34 cellular contexts compared by ENCODE assay signal in the genomic region with DNA sequence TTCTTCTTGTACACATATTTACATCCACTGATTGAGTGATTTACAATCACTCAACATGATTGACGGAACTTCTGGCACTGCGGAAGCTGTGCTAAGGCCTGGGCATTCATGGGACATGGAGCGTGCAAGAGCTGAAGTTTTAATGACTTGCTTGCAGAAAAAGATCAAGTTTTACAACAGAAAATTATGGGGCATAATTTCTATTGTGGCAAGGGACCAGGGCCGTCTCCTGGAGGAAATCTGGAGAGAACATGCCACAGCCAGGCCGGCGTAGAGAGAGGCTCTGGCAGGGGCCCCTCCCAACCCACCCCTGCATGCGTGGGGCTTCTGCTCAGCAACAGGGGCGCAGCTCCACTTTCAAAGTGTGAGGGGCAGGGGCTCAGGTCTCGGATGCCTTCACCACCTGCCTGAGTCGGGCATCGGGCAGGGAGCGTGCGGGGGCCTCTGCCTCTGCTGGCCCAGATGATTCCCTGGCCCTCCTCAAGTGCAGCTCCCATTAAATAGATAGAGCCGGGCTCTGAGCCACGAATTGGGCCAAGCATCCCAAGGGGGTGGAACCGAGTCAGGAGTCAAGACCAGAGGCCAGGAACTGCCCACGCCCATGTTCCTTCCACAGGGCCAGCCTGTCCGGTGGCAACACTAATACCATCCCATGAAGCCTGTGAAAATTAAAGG.
A peak's percentile ranks its signal among the peaks of the same experiment; 100 is the strongest.
DNase-seq lines count a peak whose midpoint lies in the region; ATAC-seq, FAIRE-seq and TF ChIP-seq lines count a peak whose summit lies in the region.
"Had no signal": no experiment of that assay in that cellular context is flagged by ENCODE, and none has a peak within 500 bp of the region (broad histone marks: within the 10 kb centered on the region; RNA-seq: fewer than 3 reads in every experiment).

No MANE protein-coding gene starts in this region.

- FAIRE-seq in kidney (lab: Jason Lieb, UNC) (no peak), H54 (lab: Jason Lieb, UNC) (no peak)
- FAIRE-seq: A549, GM12878, GM19239, urothelium cell line had no signal

- DNase-seq in activated T-cell treated with anti-CD3 and anti-CD28 coated beads, Interleukin-2, amount 50 U/mL, for 24 hours: peak; percentile 14
- no peak for DNase-seq in activated T-cell treated with anti-CD3 and anti-CD28 coated beads, Interleukin-2, amount 50 U/mL, for 48 hours
- DNase-seq in WTC11 (ENCODE audit: low spot score) (no peak), mesenteric fat pad (ENCODE audit: low spot score) (peak; percentile 87), stomach (peak; percentile 16), kidney (no peak), NCI-H187 treated with DMSO at 0.1 percent for 48 hours (lab: John Stamatoyannopoulos, UW) (no peak), H54 (ENCODE audit: insufficient read length, low spot score) (no peak)
- DNase-seq: activated CD4-positive, alpha-beta memory T cell treated with anti-CD3 and anti-CD28 coated beads, Interleukin-2, amount 10 ng/mL, durations not matched to agents 7 days and 5 days; activated gamma-delta T cell treated with Interleukin-2 at 50 U/mL for 16 hours; caudate nucleus; DMS 273 treated with DMSO at 0.1 percent for 48 hours; effector memory CD8-positive, alpha-beta T cell; erythroblast; lower lobe of right lung; NCI-H1417 treated with DMSO at 0.1 percent for 48 hours; NCI-H2081; NCI-H226; NCI-H69; SHP77; stimulated activated CD4-positive, alpha-beta T cell treated with anti-CD3 and anti-CD28 coated beads, Interleukin-2, amount 100 ng/mL, for 24 hours; stimulated activated naive CD8-positive, alpha-beta T cell treated with anti-CD3 and anti-CD28 coated beads, Interleukin-15, Interleukin-2, amounts not matched to agents 100 U/mL and 50 U/mL, for 24 hours; T-helper 17 cell had no signal

- no peaks in the 10 kb centered on the region for H3K27me3 ChIP-seq in stomach
- H3K27me3 ChIP-seq: ascending aorta, ovary had no signal

- no peak for TF ChIP-seq EP300 in stomach (IDR thresholded peaks at IDR 0.05)

- 76 to 90% (median 88%) methylated on average over 10 to 18 of the region's 18 CpGs for WGBS in stomach, 5 donors

- H3K4me1 ChIP-seq in stomach (peaks cover 0 to 29% (median 17%) of the 10 kb centered on the region in 4 donors), kidney (ENCODE audit: control insufficient read depth in 1 of 2, insufficient read depth in 1 of 2, low read depth in 1 of 2, low read length in 2 of 2) (no peaks in the 10 kb centered on the region)
- H3K4me1 ChIP-seq: A549, ascending aorta, lower lobe of right lung had no signal

- intact Hi-C loops in stomach (cut with DNase I; ENCODE audit: low total_unique reads): no loop called here
- intact Hi-C loops in kidney (cut with DNase I): no loop called here

- H3K36me3 ChIP-seq in stomach (no peaks in the 10 kb centered on the region), kidney (ENCODE audit: control insufficient read depth in 1 of 2, insufficient read depth in 2 of 2, low read length in 2 of 2) (no peaks in the 10 kb centered on the region)
- H3K36me3 ChIP-seq: ascending aorta, lower lobe of right lung, ovary, spleen, thoracic aorta had no signal

- no peak overlapping the region for H3K9ac ChIP-seq in kidney (ENCODE audit: low read length in 2 of 2)
- H3K9ac ChIP-seq: KMS-11 had no signal

- no peak overlapping the region for H3K27ac Mint-ChIP-seq in activated T-cell treated with anti-CD3 and anti-CD28 coated beads, Interleukin-2, amount 50 U/mL, for 24 hours
- H3K27ac Mint-ChIP-seq in WTC11: peak overlapping the region; percentile 69; the same call in 1 of the 2 replicates
- H3K27ac Mint-ChIP-seq: activated CD4-positive, alpha-beta memory T cell treated with anti-CD3 and anti-CD28 coated beads, Interleukin-2, amount 10 ng/mL, durations not matched to agents 7 days and 5 days; B cell; effector memory CD8-positive, alpha-beta T cell; naive thymus-derived CD4-positive, alpha-beta T cell; T-helper 17 cell had no signal

- no peak for ATAC-seq in WTC11
- ATAC-seq: A549; effector memory CD8-positive, alpha-beta T cell; GM12878; lower lobe of right lung; naive thymus-derived CD4-positive, alpha-beta T cell; stimulated activated naive CD8-positive, alpha-beta T cell treated with anti-CD3 and anti-CD28 coated beads, Interleukin-15, Interleukin-2, amounts not matched to agents 100 U/mL and 50 U/mL, for 24 hours; T-helper 17 cell had no signal

- CTCF ChIA-PET in WTC11 (lab: Charles Lee): interaction anchor here (1.6 to 2.7 kb wide), 2 partner anchors 19 to 109 kb away, joined by 6 to 9 read pairs; partner anchors contain the start of gene FAM20C

- H3K27me3 Mint-ChIP-seq in activated T-cell treated with anti-CD3 and anti-CD28 coated beads, Interleukin-2, amount 50 U/mL, for 24 hours: peaks cover 6% of the 10 kb centered on the region
- no peaks in the 10 kb centered on the region for H3K27me3 Mint-ChIP-seq in WTC11 (ENCODE audit: low read depth)
- H3K27me3 Mint-ChIP-seq: activated CD4-positive, alpha-beta memory T cell treated with anti-CD3 and anti-CD28 coated beads, Interleukin-2, amount 10 ng/mL, durations not matched to agents 7 days and 5 days had no signal

- H3K9me3 Mint-ChIP-seq in activated T-cell treated with anti-CD3 and anti-CD28 coated beads, Interleukin-2, amount 50 U/mL, for 24 hours: no peaks in the 10 kb centered on the region
- no peaks in the 10 kb centered on the region for H3K9me3 Mint-ChIP-seq in WTC11
- H3K9me3 Mint-ChIP-seq: activated CD4-positive, alpha-beta memory T cell treated with anti-CD3 and anti-CD28 coated beads, Interleukin-2, amount 10 ng/mL, durations not matched to agents 7 days and 5 days; effector memory CD8-positive, alpha-beta T cell had no signal

- TF ChIP-seq CTCF in WTC11 (IDR thresholded peaks at IDR 0.05) (no peak), stomach (IDR thresholded peaks at IDR 0.05) (no peak), kidney (IDR thresholded peaks at IDR 0.05; ENCODE audit: borderline replicate concordance, extremely low read depth, insufficient read depth) (no peak)

- TF ChIP-seq POLR2A in stomach (IDR thresholded peaks at IDR 0.05) (no peak), H54 (IDR thresholded peaks at IDR 0.05; ENCODE audit: low read depth, low read length) (no peak)

- H3K4me1 Mint-ChIP-seq in activated T-cell treated with anti-CD3 and anti-CD28 coated beads, Interleukin-2, amount 50 U/mL, for 24 hours (ENCODE audit: low read depth): no peaks in the 10 kb centered on the region
- peaks cover 28% of the 10 kb centered on the region for H3K4me1 Mint-ChIP-seq in WTC11
- H3K4me1 Mint-ChIP-seq: activated CD4-positive, alpha-beta memory T cell treated with anti-CD3 and anti-CD28 coated beads, Interleukin-2, amount 10 ng/mL, durations not matched to agents 7 days and 5 days; B cell had no signal

- no peak overlapping the region for H3K4me3 Mint-ChIP-seq in activated T-cell treated with anti-CD3 and anti-CD28 coated beads, Interleukin-2, amount 50 U/mL, for 24 hours
- no peak overlapping the region; the same call in 1 of the 2 replicates for H3K4me3 Mint-ChIP-seq in WTC11
- H3K4me3 Mint-ChIP-seq: activated CD4-positive, alpha-beta memory T cell treated with anti-CD3 and anti-CD28 coated beads, Interleukin-2, amount 10 ng/mL, durations not matched to agents 7 days and 5 days; B cell; effector memory CD8-positive, alpha-beta T cell; naive thymus-derived CD4-positive, alpha-beta T cell; T-helper 17 cell had no signal

- POLR2A ChIA-PET in WTC11 (lab: Charles Lee): interaction anchor here (0.6 kb wide), 1 partner anchor 59 kb away, joined by 3 read pairs; no protein-coding TSS in a partner anchor

- H3K27ac ChIP-seq in stomach (no peak overlapping the region), kidney (ENCODE audit: low read depth in 2 of 2, low read length in 2 of 2) (no peak overlapping the region)
- H3K27ac ChIP-seq: A549, ascending aorta, KMS-11, lower lobe of right lung, ovary, spleen, thoracic aorta had no signal

- no peaks in the 10 kb centered on the region for H3K36me3 Mint-ChIP-seq in activated T-cell treated with anti-CD3 and anti-CD28 coated beads, Interleukin-2, amount 50 U/mL, for 24 hours (ENCODE audit: low read depth)
- H3K36me3 Mint-ChIP-seq in WTC11: no peaks in the 10 kb centered on the region
- H3K36me3 Mint-ChIP-seq: naive thymus-derived CD4-positive, alpha-beta T cell had no signal

- no peak overlapping the region for H3K4me3 ChIP-seq in stomach
- no peak overlapping the region for H3K4me3 ChIP-seq in kidney (ENCODE audit: low read length in 2 of 2)
- H3K4me3 ChIP-seq: A549, ascending aorta, GM12878, lower lobe of right lung, ovary, spleen, thoracic aorta had no signal

- H3K9me3 ChIP-seq in stomach (no peaks in the 10 kb centered on the region), kidney (ENCODE audit: control insufficient read depth in 1 of 2, low read length in 2 of 2) (no peaks in the 10 kb centered on the region)
- H3K9me3 ChIP-seq: A549, ascending aorta, lower lobe of right lung, ovary, spleen, thoracic aorta had no signal

TF ChIP-seq in WTC11, 78 proteins besides CTCF, POLR2A, EP300 and RAD21 (continues in another document):
- TF ChIP-seq, protein P1, sequence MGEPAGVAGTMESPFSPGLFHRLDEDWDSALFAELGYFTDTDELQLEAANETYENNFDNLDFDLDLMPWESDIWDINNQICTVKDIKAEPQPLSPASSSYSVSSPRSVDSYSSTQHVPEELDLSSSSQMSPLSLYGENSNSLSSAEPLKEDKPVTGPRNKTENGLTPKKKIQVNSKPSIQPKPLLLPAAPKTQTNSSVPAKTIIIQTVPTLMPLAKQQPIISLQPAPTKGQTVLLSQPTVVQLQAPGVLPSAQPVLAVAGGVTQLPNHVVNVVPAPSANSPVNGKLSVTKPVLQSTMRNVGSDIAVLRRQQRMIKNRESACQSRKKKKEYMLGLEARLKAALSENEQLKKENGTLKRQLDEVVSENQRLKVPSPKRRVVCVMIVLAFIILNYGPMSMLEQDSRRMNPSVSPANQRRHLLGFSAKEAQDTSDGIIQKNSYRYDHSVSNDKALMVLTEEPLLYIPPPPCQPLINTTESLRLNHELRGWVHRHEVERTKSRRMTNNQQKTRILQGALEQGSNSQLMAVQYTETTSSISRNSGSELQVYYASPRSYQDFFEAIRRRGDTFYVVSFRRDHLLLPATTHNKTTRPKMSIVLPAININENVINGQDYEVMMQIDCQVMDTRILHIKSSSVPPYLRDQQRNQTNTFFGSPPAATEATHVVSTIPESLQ (CRISPR knock-in tag; IDR thresholded peaks at IDR 0.05): no peak
- TF ChIP-seq, protein P2, sequence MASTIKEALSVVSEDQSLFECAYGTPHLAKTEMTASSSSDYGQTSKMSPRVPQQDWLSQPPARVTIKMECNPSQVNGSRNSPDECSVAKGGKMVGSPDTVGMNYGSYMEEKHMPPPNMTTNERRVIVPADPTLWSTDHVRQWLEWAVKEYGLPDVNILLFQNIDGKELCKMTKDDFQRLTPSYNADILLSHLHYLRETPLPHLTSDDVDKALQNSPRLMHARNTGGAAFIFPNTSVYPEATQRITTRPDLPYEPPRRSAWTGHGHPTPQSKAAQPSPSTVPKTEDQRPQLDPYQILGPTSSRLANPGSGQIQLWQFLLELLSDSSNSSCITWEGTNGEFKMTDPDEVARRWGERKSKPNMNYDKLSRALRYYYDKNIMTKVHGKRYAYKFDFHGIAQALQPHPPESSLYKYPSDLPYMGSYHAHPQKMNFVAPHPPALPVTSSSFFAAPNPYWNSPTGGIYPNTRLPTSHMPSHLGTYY (CRISPR knock-in tag; IDR thresholded peaks at IDR 0.05): no peak
- no peak for TF ChIP-seq NFATC4 (CRISPR knock-in tag; IDR thresholded peaks at IDR 0.05)
- TF ChIP-seq SMAD4 (CRISPR knock-in tag; IDR thresholded peaks at IDR 0.05): no peak
- TF ChIP-seq ZNF232 (CRISPR knock-in tag; IDR thresholded peaks at IDR 0.05): no peak

Comparison
In these comparisons a context has a peak if more than half of its experiments do, and no peak if none do; other contexts are left out.
1. DNase-seq: peak in activated T-cell treated with anti-CD3 and anti-CD28 coated beads, Interleukin-2, amount 50 U/mL, for 24 hours (single experiment), mesenteric fat pad (single experiment) and stomach (single experiment); none in activated T-cell treated with anti-CD3 and anti-CD28 coated beads, Interleukin-2, amount 50 U/mL, for 48 hours (0 of 2), WTC11 (single experiment), kidney (single experiment), NCI-H187 treated with DMSO at 0.1 percent for 48 hours (single experiment) and H54 (single experiment).